Comparison of ENCODE assay signal across 1 cellular context in the genomic region with DNA sequence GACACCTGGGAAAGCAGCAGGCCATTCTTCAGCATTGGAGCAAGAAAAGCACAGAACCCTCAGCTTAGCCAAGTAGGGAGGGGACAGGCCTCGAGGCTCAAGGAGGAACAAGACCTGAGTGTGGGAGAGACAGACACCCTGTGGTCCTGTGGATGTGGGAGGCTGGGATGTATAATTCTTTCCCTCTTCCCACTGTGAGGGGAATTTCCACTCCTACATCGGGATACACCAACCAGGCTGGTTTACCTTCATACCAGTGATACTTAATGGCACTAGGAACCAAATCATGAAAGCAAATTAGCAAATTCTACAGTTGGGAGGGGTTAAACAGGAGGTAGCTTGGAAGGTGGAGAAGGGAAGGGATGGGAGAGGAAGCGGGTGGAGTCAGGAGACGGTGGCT.
TF ChIP-seq lines count a peak whose summit lies in the region.

No MANE protein-coding gene starts in this region.

TF ChIP-seq in HEK293, 187 proteins besides CTCF, POLR2A, EP300 and RAD21 (continued from another document):
- no peak for TF ChIP-seq ZNF488 (tag by site-specific recombination; IDR thresholded peaks at IDR 0.05)
- no peak for TF ChIP-seq GLI2 (tag by site-specific recombination; IDR thresholded peaks at IDR 0.05; ENCODE audit: borderline replicate concordance, low read depth)
